11 cellular contexts compared by ENCODE assay signal in genomic region chr17:10062757-10063385, GRCh38.
A peak's percentile ranks its signal among the peaks of the same experiment; 100 is the strongest.
DNase-seq lines count a peak whose midpoint lies in the region; ATAC-seq, FAIRE-seq and TF ChIP-seq lines count a peak whose summit lies in the region.
"Had no signal": no experiment of that assay in that cellular context is flagged by ENCODE, and none has a peak within 500 bp of the region (broad histone marks: within the 10 kb centered on the region; RNA-seq: fewer than 3 reads in every experiment).

No MANE protein-coding gene starts in this region.

- DNase-seq in CD14-positive monocyte (ENCODE audit: low spot score), result peak; percentile 78
- no peak for DNase-seq in GM12878 (ENCODE audit: low read depth, low spot score)
- peak; percentile 25 for DNase-seq in natural killer cell
- no peak for DNase-seq in occipital lobe (lab: John Stamatoyannopoulos, UW)
- DNase-seq in EL, result no peak
- no peak for DNase-seq in activated naive CD4-positive, alpha-beta T cell treated with anti-CD3 and anti-CD28 coated beads for 36 hours
- DNase-seq in endothelial cell (ENCODE audit: low spot score), result no peak
- DNase-seq: NCI-H748 treated with DMSO at 0.1 percent for 48 hours had no signal

- no peak for FAIRE-seq in GM12878 (lab: Jason Lieb, UNC)
- FAIRE-seq: endometrium had no signal

- no peak for TF ChIP-seq EP300 in GM12878 (IDR thresholded peaks at IDR 0.05; ENCODE audit: borderline replicate concordance in 1 of 2, control insufficient read depth in 1 of 2, low read depth in 2 of 2, low read length in 2 of 2)

- WGBS in GM12878 (ENCODE audit: insufficient coverage, insufficient replicate concordance, low lambda C conversion rate, missing lambda C conversion rate), result 23% methylated on average over 14 of the region's 14 CpGs

- TF ChIP-seq CTCF in CD14-positive monocyte (IDR thresholded peaks at IDR 0.05) (no peak), GM12878 (IDR thresholded peaks at IDR 0.05 in 2 of 3, conservative IDR thresholded peaks at IDR 0.05 in 1 of 3; ENCODE audit: control insufficient read depth in 2 of 3, extremely low read depth in 1 of 3, insufficient read depth in 1 of 3, low read depth in 3 of 3, low read length in 3 of 3) (no peak), natural killer cell (IDR thresholded peaks at IDR 0.05) (no peak), endothelial cell (IDR thresholded peaks at IDR 0.05; ENCODE audit: unreplicated experiment) (no peak)

- no peak overlapping the region for H3K27ac ChIP-seq in GM12878 (ENCODE audit: control insufficient read depth, insufficient read depth)

- H3K4me3 Mint-ChIP-seq in CD14-positive monocyte, result peak overlapping the region in 1 of 2 donors; percentile 71
- H3K4me3 Mint-ChIP-seq in natural killer cell, result peak overlapping the region; percentile 53
- no peak overlapping the region for H3K4me3 Mint-ChIP-seq in activated naive CD4-positive, alpha-beta T cell treated with anti-CD3 and anti-CD28 coated beads for 36 hours
- no peak overlapping the region for H3K4me3 Mint-ChIP-seq in endothelial cell (ENCODE audit: unreplicated experiment)
- H3K4me3 Mint-ChIP-seq: T-helper 1 cell treated with Interleukin-12 subunit alpha and Interleukin-12 subunit beta and Interleukin-4 antibody, amounts not matched to agents 30 μg/mL and 1 μg/mL, for 36 hours had no signal

- H3K27me3 ChIP-seq in GM12878 (replicated peaks in 1 of 2; ENCODE audit: control insufficient read depth in 2 of 2, insufficient read depth in 2 of 2, low read length in 1 of 2), result no peaks in the 10 kb centered on the region

- peaks cover 73% of the 10 kb centered on the region for H3K4me1 Mint-ChIP-seq in CD14-positive monocyte
- peaks cover 61 to 67% of the 10 kb centered on the region in 2 donors for H3K4me1 Mint-ChIP-seq in natural killer cell
- no peaks in the 10 kb centered on the region for H3K4me1 Mint-ChIP-seq in activated naive CD4-positive, alpha-beta T cell treated with anti-CD3 and anti-CD28 coated beads for 36 hours (ENCODE audit: low read depth)
- H3K4me1 Mint-ChIP-seq in endothelial cell (ENCODE audit: unreplicated experiment), result peaks cover 6% of the 10 kb centered on the region

- TF ChIP-seq RAD21 in GM12878 (IDR thresholded peaks at IDR 0.05; ENCODE audit: insufficient read depth, low read depth, low read length), result no peak

- peaks cover 4% of the 10 kb centered on the region; the same call in 1 of the 3 replicates for H3K9me3 ChIP-seq in GM12878 (replicated peaks; ENCODE audit: control insufficient read depth, insufficient read depth, low read length)

- CTCF ChIA-PET in GM12878 (lab: Yijun Ruan, JAX), result interaction anchor here (1.0 kb wide), 1 partner anchor 138 kb away, joined by 3 read pairs; no protein-coding TSS in a partner anchor
- CTCF ChIA-PET in activated naive CD4-positive, alpha-beta T cell treated with anti-CD3 and anti-CD28 coated beads for 36 hours (lab: Charles Lee), result no interaction called here

- SMC1A ChIA-PET in GM12878 (lab: Charles Lee; ENCODE audit: uncharacterized antibody, unreplicated experiment), result interaction anchor here (0.8 to 1.0 kb wide), 2 partner anchors 10 to 88 kb away, joined by 3 read pairs; no protein-coding TSS in a partner anchor

- H3K9me3 Mint-ChIP-seq in CD14-positive monocyte (peaks cover 2 to 20% (median 7%) of the 10 kb centered on the region in 7 donors), natural killer cell (peaks cover 2 to 3% of the 10 kb centered on the region in 2 donors), endothelial cell (ENCODE audit: unreplicated experiment) (no peaks in the 10 kb centered on the region)
- peaks cover 7% of the 10 kb centered on the region for H3K9me3 Mint-ChIP-seq in activated naive CD4-positive, alpha-beta T cell treated with anti-CD3 and anti-CD28 coated beads for 36 hours

- H3K36me3 Mint-ChIP-seq in CD14-positive monocyte, result peaks cover 25 to 29% of the 10 kb centered on the region in 2 donors
- peaks cover 7% of the 10 kb centered on the region for H3K36me3 Mint-ChIP-seq in natural killer cell
- H3K36me3 Mint-ChIP-seq in activated naive CD4-positive, alpha-beta T cell treated with anti-CD3 and anti-CD28 coated beads for 36 hours (ENCODE audit: low read depth), result no peaks in the 10 kb centered on the region
- H3K36me3 Mint-ChIP-seq in endothelial cell (ENCODE audit: low read depth, unreplicated experiment), result no peaks in the 10 kb centered on the region

- H3K79me2 ChIP-seq in GM12878 (ENCODE audit: control insufficient read depth, insufficient read depth, low read length), result no peaks in the 10 kb centered on the region

- H3K27me3 Mint-ChIP-seq in CD14-positive monocyte (ENCODE audit: low read depth in 3 of 3) (peaks cover 0 to 13% (median 0%) of the 10 kb centered on the region in 3 donors), natural killer cell (ENCODE audit: low read depth in 2 of 2) (no peaks in the 10 kb centered on the region), endothelial cell (ENCODE audit: unreplicated experiment) (peaks cover 6% of the 10 kb centered on the region)
- no peaks in the 10 kb centered on the region for H3K27me3 Mint-ChIP-seq in activated naive CD4-positive, alpha-beta T cell treated with anti-CD3 and anti-CD28 coated beads for 36 hours (ENCODE audit: low read depth)

- H4K20me1 ChIP-seq in GM12878 (ENCODE audit: control insufficient read depth, insufficient read depth), result no peaks in the 10 kb centered on the region

- peak overlapping the region; percentile 97 to 99 (median 98) for H3K27ac Mint-ChIP-seq in CD14-positive monocyte
- peak overlapping the region; percentile 77 to 88 for H3K27ac Mint-ChIP-seq in natural killer cell
- no peak overlapping the region for H3K27ac Mint-ChIP-seq in activated naive CD4-positive, alpha-beta T cell treated with anti-CD3 and anti-CD28 coated beads for 36 hours
- H3K27ac Mint-ChIP-seq in endothelial cell (ENCODE audit: unreplicated experiment), result no peak overlapping the region
- H3K27ac Mint-ChIP-seq: T-helper 1 cell treated with Interleukin-12 subunit alpha and Interleukin-12 subunit beta and Interleukin-4 antibody, amounts not matched to agents 30 μg/mL and 1 μg/mL, for 36 hours had no signal

- RAD21 ChIA-PET in GM12878 (lab: Charles Lee; ENCODE audit: unreplicated experiment), result no interaction called here

- no peaks in the 10 kb centered on the region for H3K36me3 ChIP-seq in GM12878 (ENCODE audit: control insufficient read depth in 2 of 2, insufficient read depth in 2 of 2, low read length in 1 of 2)

- peaks cover 51% of the 10 kb centered on the region for H3K4me1 ChIP-seq in GM12878 (ENCODE audit: control insufficient read depth, insufficient read depth, low read length)

- ATAC-seq in HG02588 (IDR thresholded peaks at IDR 0.05; ENCODE audit: unreplicated experiment), result peak; percentile 31
- peak; percentile 60 for ATAC-seq in GM12878
- peak; percentile 43 to 67 (median 64) for ATAC-seq in natural killer cell

- TF ChIP-seq POLR2A in GM12878 (IDR thresholded peaks at IDR 0.05; ENCODE audit: low read depth, low read length), result no peak

- intact Hi-C loops in CD14-positive monocyte (cut with micrococcal nuclease) (loop anchor here (1.0 to 10.0 kb wide), 5 partner anchors 41 to 109 kb away; no protein-coding TSS in a partner anchor), GM12878 (cut with micrococcal nuclease; ENCODE audit: unreplicated experiment) (no loop called here), natural killer cell (cut with micrococcal nuclease) (loop anchor here (1.0 to 2.0 kb wide), 3 partner anchors 16 to 51 kb away; no protein-coding TSS in a partner anchor)
- intact Hi-C loops in activated naive CD4-positive, alpha-beta T cell treated with anti-CD3 and anti-CD28 coated beads for 36 hours (cut with micrococcal nuclease), result no loop called here

- no TSS peak for BruUV-seq in GM12878 (replicated peaks; lab: Mats Ljungman, UMichigan)

- in situ Hi-C loops in GM12878 (cut with MboI), result no loop called here

- peak overlapping the region; percentile 47 for H2AFZ ChIP-seq in GM12878 (ENCODE audit: control insufficient read depth, low read depth, low read length)

- H3K9ac ChIP-seq in GM12878 (ENCODE audit: control insufficient read depth, insufficient read depth, low read length), result no peak overlapping the region

- no peak overlapping the region for H3K4me3 ChIP-seq in GM12878

- POLR2A ChIA-PET in GM12878 (lab: Charles Lee), result no interaction called here

- H3K4me2 ChIP-seq in GM12878 (ENCODE audit: control insufficient read depth, insufficient read depth), result peak overlapping the region; percentile 77

TF ChIP-seq in GM12878, 131 proteins besides CTCF, POLR2A, EP300 and RAD21 (continues in another document):
- TF ChIP-seq CHD2 (IDR thresholded peaks at IDR 0.05; ENCODE audit: borderline replicate concordance, low read depth, low read length), result no peak
- no peak for TF ChIP-seq SREBF1 (IDR thresholded peaks at IDR 0.05; ENCODE audit: low read length)
- TF ChIP-seq TARDBP (IDR thresholded peaks at IDR 0.05; ENCODE audit: borderline replicate concordance), result no peak
- 0 out of 4 replicates have a peak, but pooled peaks have one; percentile 15 to 18 for TF ChIP-seq IKZF2 (IDR thresholded peaks at IDR 0.05)
- TF ChIP-seq EED (IDR thresholded peaks at IDR 0.05; ENCODE audit: low read depth), result peak; percentile 47
- no peak for TF ChIP-seq ETV6 (conservative IDR thresholded peaks at IDR 0.05 in 1 of 2, IDR thresholded peaks at IDR 0.05 in 1 of 2; ENCODE audit: borderline replicate concordance in 1 of 2, low read depth in 1 of 2)
- peak; percentile 41; the same call in 1 of the 2 replicates for TF ChIP-seq RUNX3 (IDR thresholded peaks at IDR 0.05; ENCODE audit: low read length)
- peak; percentile 43; the same call in 1 of the 2 replicates for TF ChIP-seq IKZF1 (conservative IDR thresholded peaks at IDR 0.05)
- peak; percentile 33 for TF ChIP-seq BCL3 (IDR thresholded peaks at IDR 0.05; ENCODE audit: borderline replicate concordance, insufficient read depth, low read depth, low read length, poor library complexity, severe bottlenecking)
- no peak for TF ChIP-seq MYB (IDR thresholded peaks at IDR 0.05; ENCODE audit: borderline replicate concordance, low read depth, low read length)
- no peak for TF ChIP-seq ATF7 (IDR thresholded peaks at IDR 0.05; ENCODE audit: low read depth)
- TF ChIP-seq DPF2 (IDR thresholded peaks at IDR 0.05), result 0 out of 2 replicates have a peak, but pooled peaks have one; percentile 43

Comparison
In these comparisons a context has a peak if more than half of its experiments do, and no peak if none do; other contexts are left out.
1. DNase-seq: peak in CD14-positive monocyte (single experiment) and natural killer cell (single experiment); none in GM12878 (single experiment), occipital lobe (single experiment), EL (single experiment), activated naive CD4-positive, alpha-beta T cell treated with anti-CD3 and anti-CD28 coated beads for 36 hours (single experiment) and endothelial cell (single experiment).
2. H3K27ac Mint-ChIP-seq: peak in CD14-positive monocyte (7 of 7) and natural killer cell (2 of 2); none in activated naive CD4-positive, alpha-beta T cell treated with anti-CD3 and anti-CD28 coated beads for 36 hours (single experiment) and endothelial cell (single experiment).
3. intact Hi-C loops: an anchor here in CD14-positive monocyte (1.0 to 10.0 kb wide) and natural killer cell (1.0 to 2.0 kb wide); none called in GM12878 and activated naive CD4-positive, alpha-beta T cell treated with anti-CD3 and anti-CD28 coated beads for 36 hours.
4. Peak in every context shown above with its lines, with median percentiles within 50 percentile points of each other: ATAC-seq.